7 cellular contexts compared by ENCODE assay signal in genomic region chr22:20205964-20206708, GRCh38. TPM values are rescaled to one million over a fixed set of nuclear protein-coding genes. Genes with fewer than 3 reads are reported as not detected.
A peak's percentile ranks its signal among the peaks of the same experiment; 100 is the strongest.
DNase-seq lines count a peak whose midpoint lies in the region; ATAC-seq and TF ChIP-seq lines count a peak whose summit lies in the region.

No MANE protein-coding gene starts in this region.

- peak in 1 of 2 experiments; percentile 13 for TF ChIP-seq CTCF in brain (conservative IDR thresholded peaks at IDR 0.05)

- H3K36me3 Mint-ChIP-seq in brain, result no peaks in the 10 kb centered on the region

- peaks cover 3% of the 10 kb centered on the region for H3K27me3 Mint-ChIP-seq in brain

- H3K27ac Mint-ChIP-seq in brain, result peak overlapping the region; percentile 14 to 97 (median 76)

- H3K9me3 Mint-ChIP-seq in brain, result peaks cover 0 to 4% (median 0%) of the 10 kb centered on the region in 5 experiments

- H3K4me3 Mint-ChIP-seq in brain, result peak overlapping the region in 4 of 5 experiments; percentile 39 to 68 (median 58)

- DNase-seq in HT1080 (ENCODE audit: low read depth) (peak; percentile 76), T1000 (lab: John Stamatoyannopoulos, UW) (peak; percentile 23), kidney glomerular epithelial cell (lab: John Stamatoyannopoulos, UW) (peak; percentile 38), NCI-H187 (lab: John Stamatoyannopoulos, UW) (no peak)
- DNase-seq in stimulated activated CD4-positive, alpha-beta T cell treated with anti-CD3 and anti-CD28 coated beads, Interleukin-4, amount 100 ng/mL, for 1 hour, result peak; percentile 68

- peak; percentile 65 for ATAC-seq in GM18907 (IDR thresholded peaks at IDR 0.05; ENCODE audit: unreplicated experiment)

- peaks cover 53% of the 10 kb centered on the region for H3K4me1 Mint-ChIP-seq in brain

RNA-seq across cellular contexts. Expression of gene CCDC188, which starts 55.3 kb away (rescaled TPM):
- 5.3 and 5.8 TPM in 2 replicates for total RNA-seq in HT1080 (2014; rRNA removed; shearing (Covaris generic))
- polyA plus RNA-seq in HT1080 (2015; cell fraction: cytosol; rRNA removed), result 2.9 and 4.5 TPM in 2 replicates
- polyA plus RNA-seq in HT1080 (2015; cell fraction: nucleus; rRNA removed), result 46.2 and 50.9 TPM in 2 replicates
- polyA plus RNA-seq in brain (ENCODE audit: insufficient read depth, low read depth, low replicate concordance), result 1.6 TPM

Comparison
In these comparisons a context has a peak if more than half of its experiments do, and no peak if none do; other contexts are left out.
1. DNase-seq: peak in HT1080 (single experiment), T1000 (single experiment), kidney glomerular epithelial cell (single experiment) and stimulated activated CD4-positive, alpha-beta T cell treated with anti-CD3 and anti-CD28 coated beads, Interleukin-4, amount 100 ng/mL, for 1 hour (single experiment); none in NCI-H187 (0 of 2).